13 cellular contexts compared by ENCODE assay signal in the genomic region with DNA sequence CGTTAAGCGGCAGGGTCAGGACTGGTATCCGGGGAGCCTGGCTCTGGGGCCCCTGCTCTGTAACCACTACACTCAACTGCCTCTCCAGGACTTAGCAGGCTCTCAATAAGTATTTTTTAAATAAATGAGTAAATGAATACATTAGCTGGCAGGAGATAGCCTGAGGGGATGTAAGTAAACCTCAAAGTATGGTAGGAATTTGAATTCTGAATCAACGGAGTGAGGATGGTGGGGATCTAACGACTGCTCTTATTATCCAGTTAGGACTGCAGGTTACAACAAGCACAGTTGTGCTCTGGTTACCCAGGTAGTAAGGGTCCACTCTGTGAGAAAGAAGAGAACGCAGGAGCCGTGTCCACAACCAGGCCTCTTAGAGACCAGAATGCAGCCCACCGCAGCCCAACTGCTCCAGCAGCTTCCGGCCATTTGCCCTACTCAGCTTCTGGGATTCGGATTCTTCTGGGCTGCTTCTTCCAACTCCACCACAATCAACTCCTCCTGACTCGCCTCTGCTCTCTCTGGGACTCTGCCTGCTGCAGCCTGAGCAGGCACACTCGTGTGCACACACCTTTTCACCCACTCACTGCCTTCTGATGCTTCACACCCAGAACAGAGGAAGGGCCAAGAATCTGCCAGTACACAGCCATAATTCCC. TPM values are rescaled to one million over a fixed set of nuclear protein-coding genes. Genes with fewer than 3 reads are reported as not detected.
A peak's percentile ranks its signal among the peaks of the same experiment; 100 is the strongest.
DNase-seq lines count a peak whose midpoint lies in the region; ATAC-seq, FAIRE-seq and TF ChIP-seq lines count a peak whose summit lies in the region.
"Had no signal": no experiment of that assay in that cellular context is flagged by ENCODE, and none has a peak within 500 bp of the region (broad histone marks: within the 10 kb centered on the region; RNA-seq: fewer than 3 reads in every experiment).

No MANE protein-coding gene starts in this region.

- H3K27me3 ChIP-seq in breast epithelium = no peaks in the 10 kb centered on the region
- H3K27me3 ChIP-seq in keratinocyte (ENCODE audit: control insufficient read depth, extremely low read depth, insufficient read depth, low read length) = no peaks in the 10 kb centered on the region
- H3K27me3 ChIP-seq: ovary had no signal

- H3K4me3 ChIP-seq in breast epithelium = no peak overlapping the region
- peak overlapping the region; percentile 4 to 50 (median 45) for H3K4me3 ChIP-seq in keratinocyte (ENCODE audit: control insufficient read depth in 2 of 3, extremely low read depth in 1 of 3, insufficient read depth in 2 of 3, low read depth in 1 of 3, low read length in 3 of 3)
- H3K4me3 ChIP-seq: ovary had no signal

- no peak for ATAC-seq in HG03139 (IDR thresholded peaks at IDR 0.05; ENCODE audit: unreplicated experiment)
- ATAC-seq: CD8-positive, alpha-beta T cell had no signal

- H3K9ac ChIP-seq in keratinocyte (ENCODE audit: control insufficient read depth, extremely low read depth, insufficient read depth, low read length) = peak overlapping the region; percentile 57

- no peaks in the 10 kb centered on the region for H3K9me3 ChIP-seq in breast epithelium
- no peaks in the 10 kb centered on the region for H3K9me3 ChIP-seq in keratinocyte (ENCODE audit: control insufficient read depth, low read depth, low read length)
- H3K9me3 ChIP-seq: ovary had no signal

- TF ChIP-seq POLR2A in breast epithelium (IDR thresholded peaks at IDR 0.05) = no peak

- peak; percentile 93 for FAIRE-seq in keratinocyte (lab: Jason Lieb, UNC)
- FAIRE-seq in RCC 7860 (lab: Jason Lieb, UNC) = no peak

- peaks cover 38% of the 10 kb centered on the region for H3K79me2 ChIP-seq in keratinocyte (ENCODE audit: control insufficient read depth, insufficient read depth, low read length)

- dilution Hi-C loops in keratinocyte (cut with MboI; ENCODE audit: extremely low pct_ligation_motif_present, low sequenced_read_pairs) = no loop called here

- intact Hi-C loops in breast epithelium (cut with DNase I; ENCODE audit: low total_unique reads) = no loop called here

- no peak overlapping the region for H3K4me3 Mint-ChIP-seq in activated T-cell treated with anti-CD3 and anti-CD28 coated beads, Interleukin-2, amount 50 U/mL, for 24 hours
- H3K4me3 Mint-ChIP-seq: CD8-positive, alpha-beta T cell had no signal

- H3K27me3 Mint-ChIP-seq in activated T-cell treated with anti-CD3 and anti-CD28 coated beads, Interleukin-2, amount 50 U/mL, for 24 hours = no peaks in the 10 kb centered on the region

- H3K4me1 Mint-ChIP-seq in activated T-cell treated with anti-CD3 and anti-CD28 coated beads, Interleukin-2, amount 50 U/mL, for 24 hours (ENCODE audit: low read depth) = peaks cover 30% of the 10 kb centered on the region

- no peaks in the 10 kb centered on the region for H3K9me3 Mint-ChIP-seq in activated T-cell treated with anti-CD3 and anti-CD28 coated beads, Interleukin-2, amount 50 U/mL, for 24 hours
- H3K9me3 Mint-ChIP-seq: CD8-positive, alpha-beta T cell had no signal

- DNase-seq in DMS79 treated with DMSO at 0.1 percent for 48 hours (lab: John Stamatoyannopoulos, UW) (peak; percentile 46), NCI-H526 treated with DMSO at 0.1 percent for 48 hours (lab: John Stamatoyannopoulos, UW) (peak; percentile 13), breast epithelium (ENCODE audit: low spot score in 2 of 2) (no peak), keratinocyte (ENCODE audit: low read depth, low spot score) (peak; percentile 82), RCC 7860 (ENCODE audit: low spot score) (no peak), ecto neural progenitor cell (ENCODE audit: low spot score) (no peak)
- no peak for DNase-seq in activated T-cell treated with anti-CD3 and anti-CD28 coated beads, Interleukin-2, amount 50 U/mL, for 24 hours
- DNase-seq: CD8-positive, alpha-beta T cell; erythroblast; NCI-H1930; ovary; stimulated activated CD4-positive, alpha-beta T cell treated with anti-CD3 and anti-CD28 coated beads, Interleukin-2, amount 100 ng/mL, for 48 hours had no signal

- peak overlapping the region; percentile 66 for H3K4me2 ChIP-seq in keratinocyte (ENCODE audit: control insufficient read depth, extremely low read depth, insufficient read depth, low read depth, low read length)

- H2AFZ ChIP-seq in keratinocyte (ENCODE audit: control insufficient read depth, low read length) = no peak overlapping the region

- no peaks in the 10 kb centered on the region for H3K36me3 Mint-ChIP-seq in activated T-cell treated with anti-CD3 and anti-CD28 coated beads, Interleukin-2, amount 50 U/mL, for 24 hours (ENCODE audit: low read depth)

- H3K4me1 ChIP-seq in breast epithelium = no peaks in the 10 kb centered on the region
- H3K4me1 ChIP-seq in keratinocyte (ENCODE audit: control insufficient read depth, extremely low read depth, insufficient read depth, low read length) = peaks cover 62% of the 10 kb centered on the region

- peaks cover 8% of the 10 kb centered on the region for H3K9me1 ChIP-seq in keratinocyte (ENCODE audit: control insufficient read depth, extremely low read depth, insufficient read depth, low read length)

- H3K36me3 ChIP-seq in breast epithelium (no peaks in the 10 kb centered on the region), keratinocyte (ENCODE audit: control insufficient read depth in 2 of 2, extremely low read depth in 1 of 2, insufficient read depth in 2 of 2, low read length in 2 of 2) (no peaks in the 10 kb centered on the region)
- H3K36me3 ChIP-seq: ovary had no signal

- H3K27ac Mint-ChIP-seq in activated T-cell treated with anti-CD3 and anti-CD28 coated beads, Interleukin-2, amount 50 U/mL, for 24 hours = no peak overlapping the region
- H3K27ac Mint-ChIP-seq: CD8-positive, alpha-beta T cell had no signal

- no peak for TF ChIP-seq CTCF in breast epithelium (IDR thresholded peaks at IDR 0.05)
- no peak for TF ChIP-seq CTCF in keratinocyte (optimal IDR thresholded peaks at IDR 0.05 in 1 of 3, IDR thresholded peaks at IDR 0.05 in 1 of 3, conservative IDR thresholded peaks at IDR 0.05 in 1 of 3; ENCODE audit: extremely low read depth in 1 of 3, insufficient read depth in 2 of 3, low read length in 3 of 3)

- H3K27ac ChIP-seq in breast epithelium = peak overlapping the region; percentile 17 to 49
- peak overlapping the region; percentile 81 for H3K27ac ChIP-seq in keratinocyte (ENCODE audit: control insufficient read depth, insufficient read depth, low read length)
- H3K27ac ChIP-seq: ovary had no signal

- H4K20me1 ChIP-seq in keratinocyte (ENCODE audit: control insufficient read depth, extremely low read depth, insufficient read depth, low read length) = no peaks in the 10 kb centered on the region

RNA-seq across cellular contexts. Expression of gene MED27, which starts 52.6 kb away (rescaled TPM):
- total RNA-seq in breast epithelium = 10 to 100 TPM; 14.4 to 20.3 (median 15.8) TPM
- 33.1 to 44.9 TPM (median 39.0 TPM) in 3 replicates for polyA plus RNA-seq in keratinocyte
- 20.7 TPM for polyA plus RNA-seq in keratinocyte (2011; ENCODE audit: low read depth)
- 34.9 and 42.2 TPM in 2 replicates for polyA plus RNA-seq in keratinocyte (2011; cell fraction: cytosol; rRNA removed)
- 33.7 and 40.1 TPM in 2 replicates for polyA plus RNA-seq in keratinocyte (2011; cell fraction: nucleus; rRNA removed)
- polyA plus RNA-seq in keratinocyte (2012; ENCODE audit: low replicate concordance) = 32.6 and 33.3 TPM in 2 replicates
- 22.6 to 42.0 TPM (median 37.1 TPM) in 3 replicates for polyA minus RNA-seq in keratinocyte
- polyA minus RNA-seq in keratinocyte (2011; cell fraction: cytosol; rRNA and poly(A)+ RNA removed) = 17.5 TPM
- 14.7 and 25.7 TPM in 2 replicates for polyA minus RNA-seq in keratinocyte (2011; cell fraction: nucleus; rRNA and poly(A)+ RNA removed)

Comparison
In these comparisons a context has a peak if more than half of its experiments do, and no peak if none do; other contexts are left out.
1. DNase-seq: peak in DMS79 treated with DMSO at 0.1 percent for 48 hours (single experiment), NCI-H526 treated with DMSO at 0.1 percent for 48 hours (single experiment) and keratinocyte (single experiment); none in breast epithelium (0 of 2), RCC 7860 (single experiment), activated T-cell treated with anti-CD3 and anti-CD28 coated beads, Interleukin-2, amount 50 U/mL, for 24 hours (single experiment) and ecto neural progenitor cell (single experiment).
2. H3K4me3 ChIP-seq: peak in keratinocyte (3 of 3); none in breast epithelium (0 of 3).